34 cellular contexts compared by ENCODE assay signal in the genomic region with DNA sequence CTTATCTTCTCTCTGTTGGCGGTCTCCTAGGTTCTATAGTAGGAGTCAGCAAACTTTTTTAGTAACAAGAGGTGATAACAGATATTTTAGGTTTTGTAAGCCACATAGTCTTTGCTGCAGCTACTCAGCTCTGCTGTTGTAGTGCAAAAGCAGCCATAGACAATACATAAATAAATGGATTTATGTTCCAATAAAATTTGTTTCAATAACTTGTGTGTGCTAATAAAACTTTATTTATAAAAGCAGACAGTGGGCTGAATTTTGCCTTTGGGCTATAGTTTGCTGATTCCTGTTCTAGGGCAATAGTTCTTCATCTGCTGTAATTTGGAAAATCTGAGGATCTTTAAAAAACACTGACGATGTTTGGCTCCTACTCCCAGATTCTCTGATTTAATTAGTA.
"Had no signal": no experiment of that assay in that cellular context is flagged by ENCODE, and none has a peak within 500 bp of the region (broad histone marks: within the 10 kb centered on the region; RNA-seq: fewer than 3 reads in every experiment).

No MANE protein-coding gene starts in this region.

- DNase-seq: Karpas-422, Kasumi-1, MG63, MM.1S, MV-4-11, NCI-H1048, NCI-H1092, NCI-H1092 treated with DMSO at 0.1 percent for 48 hours, NCI-H1105, NCI-H1105 treated with DMSO at 0.1 percent for 48 hours, NCI-H1417, NCI-H1417 treated with DMSO at 0.1 percent for 48 hours, NCI-H1436, NCI-H1436 treated with DMSO at 0.1 percent for 48 hours, NCI-H146, NCI-H1694, NCI-H1694 treated with DMSO at 0.1 percent for 48 hours, NCI-H187, NCI-H187 treated with DMSO at 0.1 percent for 48 hours, NCI-H1930, NCI-H2029, NCI-H2029 treated with DMSO at 0.1 percent for 48 hours, NCI-H2081, NCI-H2081 treated with DMSO at 0.1 percent for 48 hours, NCI-H2107, NCI-H2171, NCI-H2171 treated with DMSO at 0.1 percent for 48 hours, NCI-H2227 treated with DMSO at 0.1 percent for 48 hours, NCI-H226, NCI-H345, NCI-H446, NCI-H446 treated with DMSO at 0.1 percent for 48 hours, NCI-H510A had no signal

- H3K4me3 ChIP-seq: MG63 had no signal

- H3K9ac ChIP-seq: KMS-11 had no signal

- H3K4me2 ChIP-seq: KMS-11 had no signal

- H3K27me3 ChIP-seq: MG63 had no signal

- H3K27ac ChIP-seq: KMS-11 had no signal

- H3K36me3 ChIP-seq: MG63 had no signal
